In the genomic region with DNA sequence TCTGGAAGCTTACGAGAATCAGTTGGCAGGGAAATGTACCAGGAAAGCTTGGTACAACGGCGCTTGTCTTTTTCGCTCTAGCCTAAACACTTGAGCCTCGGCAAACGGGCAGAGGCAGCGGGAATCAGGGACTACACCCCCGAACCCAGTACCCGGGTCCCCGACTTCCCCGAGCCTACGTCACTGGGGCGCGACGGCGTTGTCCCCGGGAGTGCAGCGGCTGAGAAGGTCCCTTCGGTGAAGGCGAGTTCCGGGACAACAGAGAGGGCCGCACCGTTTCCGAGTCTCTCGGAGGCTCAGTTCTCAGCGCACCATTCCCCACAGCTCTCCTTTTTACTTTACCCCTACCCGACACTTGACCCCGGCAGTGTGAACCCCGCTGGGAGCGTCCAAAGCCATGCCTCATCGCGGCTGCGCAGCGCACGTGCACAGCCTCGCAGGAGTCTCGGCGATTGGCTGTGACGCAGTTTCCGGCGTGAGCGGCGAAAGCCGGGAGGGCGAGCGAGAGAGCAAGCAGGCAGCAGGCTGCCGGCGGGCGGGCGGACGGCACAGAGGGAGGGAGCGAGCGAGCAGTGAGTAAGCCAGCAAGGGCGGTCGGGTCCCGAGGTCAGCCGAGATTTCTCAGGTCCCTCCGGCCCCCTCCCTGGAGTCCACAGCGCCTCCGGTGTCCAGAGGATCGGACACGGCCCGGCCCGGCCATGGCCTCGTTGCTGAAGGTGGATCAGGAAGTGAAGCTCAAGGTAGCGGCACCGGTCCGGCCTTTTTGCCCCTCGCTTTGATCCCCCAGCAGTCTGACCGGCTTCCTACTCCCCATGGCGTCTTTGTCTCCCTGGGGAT, we compare ENCODE assay signal across 1 cellular context.
A peak's percentile ranks its signal among the peaks of the same experiment; 100 is the strongest.
TF ChIP-seq lines count a peak whose summit lies in the region.

A gene with protein sequence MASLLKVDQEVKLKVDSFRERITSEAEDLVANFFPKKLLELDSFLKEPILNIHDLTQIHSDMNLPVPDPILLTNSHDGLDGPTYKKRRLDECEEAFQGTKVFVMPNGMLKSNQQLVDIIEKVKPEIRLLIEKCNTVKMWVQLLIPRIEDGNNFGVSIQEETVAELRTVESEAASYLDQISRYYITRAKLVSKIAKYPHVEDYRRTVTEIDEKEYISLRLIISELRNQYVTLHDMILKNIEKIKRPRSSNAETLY (plus strand): TSS at position 464 of the 837 bp plus-strand sequence. CDS start 235 bp downstream, at position 699.

TF ChIP-seq in K562, 482 proteins besides CTCF, POLR2A, EP300 and RAD21 (continued from another document and continues in another):
- TF ChIP-seq, protein P1, sequence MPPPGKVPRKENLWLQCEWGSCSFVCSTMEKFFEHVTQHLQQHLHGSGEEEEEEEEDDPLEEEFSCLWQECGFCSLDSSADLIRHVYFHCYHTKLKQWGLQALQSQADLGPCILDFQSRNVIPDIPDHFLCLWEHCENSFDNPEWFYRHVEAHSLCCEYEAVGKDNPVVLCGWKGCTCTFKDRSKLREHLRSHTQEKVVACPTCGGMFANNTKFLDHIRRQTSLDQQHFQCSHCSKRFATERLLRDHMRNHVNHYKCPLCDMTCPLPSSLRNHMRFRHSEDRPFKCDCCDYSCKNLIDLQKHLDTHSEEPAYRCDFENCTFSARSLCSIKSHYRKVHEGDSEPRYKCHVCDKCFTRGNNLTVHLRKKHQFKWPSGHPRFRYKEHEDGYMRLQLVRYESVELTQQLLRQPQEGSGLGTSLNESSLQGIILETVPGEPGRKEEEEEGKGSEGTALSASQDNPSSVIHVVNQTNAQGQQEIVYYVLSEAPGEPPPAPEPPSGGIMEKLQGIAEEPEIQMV (tag; conservative IDR thresholded peaks at IDR 0.05; ENCODE audit: low read depth) = no peak
- TF ChIP-seq HDAC2 (IDR thresholded peaks at IDR 0.05) = peak; percentile 100
- TF ChIP-seq EZH2 (IDR thresholded peaks at IDR 0.05; ENCODE audit: borderline replicate concordance, low read depth, low read length) = no peak
- TF ChIP-seq PML (IDR thresholded peaks at IDR 0.05; ENCODE audit: low read length) = peak; percentile 52; the same call in 1 of the 2 replicates
- TF ChIP-seq, protein P2, sequence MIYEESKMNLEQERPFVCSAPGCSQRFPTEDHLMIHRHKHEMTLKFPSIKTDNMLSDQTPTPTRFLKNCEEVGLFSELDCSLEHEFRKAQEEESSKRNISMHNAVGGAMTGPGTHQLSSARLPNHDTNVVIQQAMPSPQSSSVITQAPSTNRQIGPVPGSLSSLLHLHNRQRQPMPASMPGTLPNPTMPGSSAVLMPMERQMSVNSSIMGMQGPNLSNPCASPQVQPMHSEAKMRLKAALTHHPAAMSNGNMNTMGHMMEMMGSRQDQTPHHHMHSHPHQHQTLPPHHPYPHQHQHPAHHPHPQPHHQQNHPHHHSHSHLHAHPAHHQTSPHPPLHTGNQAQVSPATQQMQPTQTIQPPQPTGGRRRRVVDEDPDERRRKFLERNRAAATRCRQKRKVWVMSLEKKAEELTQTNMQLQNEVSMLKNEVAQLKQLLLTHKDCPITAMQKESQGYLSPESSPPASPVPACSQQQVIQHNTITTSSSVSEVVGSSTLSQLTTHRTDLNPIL (CRISPR knock-in tag; IDR thresholded peaks at IDR 0.05) = 0 out of 2 replicates have a peak, but pooled peaks have one; percentile 14
- no peak for TF ChIP-seq KAT7 (CRISPR knock-in tag; IDR thresholded peaks at IDR 0.05; ENCODE audit: borderline replicate concordance)
- no peak for TF ChIP-seq TFAM (CRISPR knock-in tag; conservative IDR thresholded peaks at IDR 0.05)
- TF ChIP-seq, protein P3, sequence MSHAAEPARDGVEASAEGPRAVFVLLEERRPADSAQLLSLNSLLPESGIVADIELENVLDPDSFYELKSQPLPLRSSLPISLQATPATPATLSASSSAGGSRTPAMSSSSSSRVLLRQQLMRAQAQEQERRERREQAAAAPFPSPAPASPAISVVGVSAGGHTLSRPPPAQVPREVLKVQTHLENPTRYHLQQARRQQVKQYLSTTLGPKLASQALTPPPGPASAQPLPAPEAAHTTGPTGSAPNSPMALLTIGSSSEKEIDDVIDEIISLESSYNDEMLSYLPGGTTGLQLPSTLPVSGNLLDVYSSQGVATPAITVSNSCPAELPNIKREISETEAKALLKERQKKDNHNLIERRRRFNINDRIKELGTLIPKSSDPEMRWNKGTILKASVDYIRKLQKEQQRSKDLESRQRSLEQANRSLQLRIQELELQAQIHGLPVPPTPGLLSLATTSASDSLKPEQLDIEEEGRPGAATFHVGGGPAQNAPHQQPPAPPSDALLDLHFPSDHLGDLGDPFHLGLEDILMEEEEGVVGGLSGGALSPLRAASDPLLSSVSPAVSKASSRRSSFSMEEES (CRISPR knock-in tag; IDR thresholded peaks at IDR 0.05) = no peak
- TF ChIP-seq, protein P4, sequence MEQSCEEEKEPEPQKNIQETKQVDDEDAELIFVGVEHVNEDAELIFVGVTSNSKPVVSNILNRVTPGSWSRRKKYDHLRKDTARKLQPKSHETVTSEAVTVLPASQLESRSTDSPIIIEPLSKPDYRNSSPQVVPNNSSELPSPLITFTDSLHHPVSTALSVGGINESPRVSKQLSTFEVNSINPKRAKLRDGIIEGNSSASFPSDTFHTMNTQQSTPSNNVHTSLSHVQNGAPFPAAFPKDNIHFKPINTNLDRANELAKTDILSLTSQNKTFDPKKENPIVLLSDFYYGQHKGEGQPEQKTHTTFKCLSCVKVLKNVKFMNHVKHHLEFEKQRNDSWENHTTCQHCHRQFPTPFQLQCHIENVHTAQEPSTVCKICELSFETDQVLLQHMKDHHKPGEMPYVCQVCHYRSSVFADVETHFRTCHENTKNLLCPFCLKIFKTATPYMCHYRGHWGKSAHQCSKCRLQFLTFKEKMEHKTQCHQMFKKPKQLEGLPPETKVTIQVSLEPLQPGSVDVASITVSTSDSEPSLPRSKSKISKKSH (CRISPR knock-in tag; IDR thresholded peaks at IDR 0.05) = no peak
- no peak for TF ChIP-seq PRMT5 (CRISPR knock-in tag; IDR thresholded peaks at IDR 0.05)
- no peak for TF ChIP-seq ZNF282 (CRISPR knock-in tag; IDR thresholded peaks at IDR 0.05)
- TF ChIP-seq ZKSCAN8 (CRISPR knock-in tag; IDR thresholded peaks at IDR 0.05) = no peak
- no peak for TF ChIP-seq ZNF146 (CRISPR knock-in tag; IDR thresholded peaks at IDR 0.05; ENCODE audit: unreplicated experiment)
- peak; percentile 86 for TF ChIP-seq ZFX (CRISPR knock-in tag; IDR thresholded peaks at IDR 0.05)
- TF ChIP-seq, protein P5, sequence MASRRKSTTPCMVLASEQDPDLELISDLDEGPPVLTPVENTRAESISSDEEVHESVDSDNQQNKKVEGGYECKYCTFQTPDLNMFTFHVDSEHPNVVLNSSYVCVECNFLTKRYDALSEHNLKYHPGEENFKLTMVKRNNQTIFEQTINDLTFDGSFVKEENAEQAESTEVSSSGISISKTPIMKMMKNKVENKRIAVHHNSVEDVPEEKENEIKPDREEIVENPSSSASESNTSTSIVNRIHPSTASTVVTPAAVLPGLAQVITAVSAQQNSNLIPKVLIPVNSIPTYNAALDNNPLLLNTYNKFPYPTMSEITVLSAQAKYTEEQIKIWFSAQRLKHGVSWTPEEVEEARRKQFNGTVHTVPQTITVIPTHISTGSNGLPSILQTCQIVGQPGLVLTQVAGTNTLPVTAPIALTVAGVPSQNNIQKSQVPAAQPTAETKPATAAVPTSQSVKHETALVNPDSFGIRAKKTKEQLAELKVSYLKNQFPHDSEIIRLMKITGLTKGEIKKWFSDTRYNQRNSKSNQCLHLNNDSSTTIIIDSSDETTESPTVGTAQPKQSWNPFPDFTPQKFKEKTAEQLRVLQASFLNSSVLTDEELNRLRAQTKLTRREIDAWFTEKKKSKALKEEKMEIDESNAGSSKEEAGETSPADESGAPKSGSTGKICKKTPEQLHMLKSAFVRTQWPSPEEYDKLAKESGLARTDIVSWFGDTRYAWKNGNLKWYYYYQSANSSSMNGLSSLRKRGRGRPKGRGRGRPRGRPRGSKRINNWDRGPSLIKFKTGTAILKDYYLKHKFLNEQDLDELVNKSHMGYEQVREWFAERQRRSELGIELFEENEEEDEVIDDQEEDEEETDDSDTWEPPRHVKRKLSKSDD (conservative IDR thresholded peaks at IDR 0.05; ENCODE audit: low read length) = no peak
- TF ChIP-seq GABPA (tag; conservative IDR thresholded peaks at IDR 0.05; ENCODE audit: low read depth) = peak; percentile 97
- TF ChIP-seq TEAD1 (CRISPR knock-in tag; IDR thresholded peaks at IDR 0.05) = peak in 1 of 2 experiments; percentile 50; a peak in 1 of 4 replicates
- 0 out of 4 replicates have a peak, but pooled peaks of 1 of the 2 experiments have one; percentile 62 for TF ChIP-seq MCM7 (IDR thresholded peaks at IDR 0.05)
- TF ChIP-seq, protein P6, sequence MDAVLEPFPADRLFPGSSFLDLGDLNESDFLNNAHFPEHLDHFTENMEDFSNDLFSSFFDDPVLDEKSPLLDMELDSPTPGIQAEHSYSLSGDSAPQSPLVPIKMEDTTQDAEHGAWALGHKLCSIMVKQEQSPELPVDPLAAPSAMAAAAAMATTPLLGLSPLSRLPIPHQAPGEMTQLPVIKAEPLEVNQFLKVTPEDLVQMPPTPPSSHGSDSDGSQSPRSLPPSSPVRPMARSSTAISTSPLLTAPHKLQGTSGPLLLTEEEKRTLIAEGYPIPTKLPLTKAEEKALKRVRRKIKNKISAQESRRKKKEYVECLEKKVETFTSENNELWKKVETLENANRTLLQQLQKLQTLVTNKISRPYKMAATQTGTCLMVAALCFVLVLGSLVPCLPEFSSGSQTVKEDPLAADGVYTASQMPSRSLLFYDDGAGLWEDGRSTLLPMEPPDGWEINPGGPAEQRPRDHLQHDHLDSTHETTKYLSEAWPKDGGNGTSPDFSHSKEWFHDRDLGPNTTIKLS (IDR thresholded peaks at IDR 0.05; ENCODE audit: borderline replicate concordance, low read depth) = peak; percentile 73; the same call in 1 of the 2 replicates
- TF ChIP-seq XRCC4 (IDR thresholded peaks at IDR 0.05; ENCODE audit: extremely low read depth, insufficient read depth, insufficient read length) = no peak
- TF ChIP-seq ZC3H8 (IDR thresholded peaks at IDR 0.05) = no peak
- no peak for TF ChIP-seq CREBBP (IDR thresholded peaks at IDR 0.05; ENCODE audit: low read depth, low read length)
- TF ChIP-seq DMBX1 (CRISPR knock-in tag; IDR thresholded peaks at IDR 0.05; ENCODE audit: borderline replicate concordance) = no peak
- 0 out of 2 replicates have a peak, but pooled peaks have one; percentile 7 for TF ChIP-seq PHF21A (IDR thresholded peaks at IDR 0.05; ENCODE audit: borderline replicate concordance, low read depth)
- TF ChIP-seq ZNF764 (CRISPR knock-in tag; IDR thresholded peaks at IDR 0.05; ENCODE audit: low read depth) = no peak
- no peak for TF ChIP-seq CBX5 (IDR thresholded peaks at IDR 0.05; ENCODE audit: borderline replicate concordance, low read depth)
- TF ChIP-seq SMARCA5 (IDR thresholded peaks at IDR 0.05) = no peak
- no peak for TF ChIP-seq FOXM1 (IDR thresholded peaks at IDR 0.05; ENCODE audit: low read depth)
- peak; percentile 73; the same call in 1 of the 2 replicates for TF ChIP-seq FOXM1 (CRISPR knock-in tag; IDR thresholded peaks at IDR 0.05; ENCODE audit: low read depth)
- TF ChIP-seq PCBP2 (IDR thresholded peaks at IDR 0.05; ENCODE audit: low read depth, low read length, poor library complexity, severe bottlenecking) = no peak
- TF ChIP-seq, protein P7, sequence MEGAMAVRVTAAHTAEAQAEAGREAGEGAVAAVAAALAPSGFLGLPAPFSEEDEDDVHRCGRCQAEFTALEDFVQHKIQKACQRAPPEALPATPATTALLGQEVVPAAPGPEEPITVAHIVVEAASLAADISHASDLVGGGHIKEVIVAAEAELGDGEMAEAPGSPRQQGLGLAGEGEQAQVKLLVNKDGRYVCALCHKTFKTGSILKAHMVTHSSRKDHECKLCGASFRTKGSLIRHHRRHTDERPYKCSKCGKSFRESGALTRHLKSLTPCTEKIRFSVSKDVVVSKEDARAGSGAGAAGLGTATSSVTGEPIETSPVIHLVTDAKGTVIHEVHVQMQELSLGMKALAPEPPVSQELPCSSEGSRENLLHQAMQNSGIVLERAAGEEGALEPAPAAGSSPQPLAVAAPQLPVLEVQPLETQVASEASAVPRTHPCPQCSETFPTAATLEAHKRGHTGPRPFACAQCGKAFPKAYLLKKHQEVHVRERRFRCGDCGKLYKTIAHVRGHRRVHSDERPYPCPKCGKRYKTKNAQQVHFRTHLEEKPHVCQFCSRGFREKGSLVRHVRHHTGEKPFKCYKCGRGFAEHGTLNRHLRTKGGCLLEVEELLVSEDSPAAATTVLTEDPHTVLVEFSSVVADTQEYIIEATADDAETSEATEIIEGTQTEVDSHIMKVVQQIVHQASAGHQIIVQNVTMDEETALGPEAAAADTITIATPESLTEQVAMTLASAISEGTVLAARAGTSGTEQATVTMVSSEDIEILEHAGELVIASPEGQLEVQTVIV (CRISPR knock-in tag; IDR thresholded peaks at IDR 0.05; ENCODE audit: borderline replicate concordance) = no peak
- no peak for TF ChIP-seq SMAD1 (IDR thresholded peaks at IDR 0.05; ENCODE audit: low read depth, low read length, partially characterized antibody)
- no peak for TF ChIP-seq GATA2 (CRISPR knock-in tag; IDR thresholded peaks at IDR 0.05)
- peak; percentile 97 for TF ChIP-seq MXI1 (IDR thresholded peaks at IDR 0.05; ENCODE audit: low read depth, low read length)
- no peak for TF ChIP-seq NFXL1 (CRISPR knock-in tag; IDR thresholded peaks at IDR 0.05)
- TF ChIP-seq ILF3 (IDR thresholded peaks at IDR 0.05; ENCODE audit: borderline replicate concordance) = no peak
- TF ChIP-seq, protein P8, sequence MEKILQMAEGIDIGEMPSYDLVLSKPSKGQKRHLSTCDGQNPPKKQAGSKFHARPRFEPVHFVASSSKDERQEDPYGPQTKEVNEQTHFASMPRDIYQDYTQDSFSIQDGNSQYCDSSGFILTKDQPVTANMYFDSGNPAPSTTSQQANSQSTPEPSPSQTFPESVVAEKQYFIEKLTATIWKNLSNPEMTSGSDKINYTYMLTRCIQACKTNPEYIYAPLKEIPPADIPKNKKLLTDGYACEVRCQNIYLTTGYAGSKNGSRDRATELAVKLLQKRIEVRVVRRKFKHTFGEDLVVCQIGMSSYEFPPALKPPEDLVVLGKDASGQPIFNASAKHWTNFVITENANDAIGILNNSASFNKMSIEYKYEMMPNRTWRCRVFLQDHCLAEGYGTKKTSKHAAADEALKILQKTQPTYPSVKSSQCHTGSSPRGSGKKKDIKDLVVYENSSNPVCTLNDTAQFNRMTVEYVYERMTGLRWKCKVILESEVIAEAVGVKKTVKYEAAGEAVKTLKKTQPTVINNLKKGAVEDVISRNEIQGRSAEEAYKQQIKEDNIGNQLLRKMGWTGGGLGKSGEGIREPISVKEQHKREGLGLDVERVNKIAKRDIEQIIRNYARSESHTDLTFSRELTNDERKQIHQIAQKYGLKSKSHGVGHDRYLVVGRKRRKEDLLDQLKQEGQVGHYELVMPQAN (IDR thresholded peaks at IDR 0.05; ENCODE audit: borderline replicate concordance) = peak; percentile 100
- TF ChIP-seq, protein P9, sequence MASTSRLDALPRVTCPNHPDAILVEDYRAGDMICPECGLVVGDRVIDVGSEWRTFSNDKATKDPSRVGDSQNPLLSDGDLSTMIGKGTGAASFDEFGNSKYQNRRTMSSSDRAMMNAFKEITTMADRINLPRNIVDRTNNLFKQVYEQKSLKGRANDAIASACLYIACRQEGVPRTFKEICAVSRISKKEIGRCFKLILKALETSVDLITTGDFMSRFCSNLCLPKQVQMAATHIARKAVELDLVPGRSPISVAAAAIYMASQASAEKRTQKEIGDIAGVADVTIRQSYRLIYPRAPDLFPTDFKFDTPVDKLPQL (IDR thresholded peaks at IDR 0.05; ENCODE audit: extremely low read depth, insufficient read length) = no peak
- TF ChIP-seq, protein P10, sequence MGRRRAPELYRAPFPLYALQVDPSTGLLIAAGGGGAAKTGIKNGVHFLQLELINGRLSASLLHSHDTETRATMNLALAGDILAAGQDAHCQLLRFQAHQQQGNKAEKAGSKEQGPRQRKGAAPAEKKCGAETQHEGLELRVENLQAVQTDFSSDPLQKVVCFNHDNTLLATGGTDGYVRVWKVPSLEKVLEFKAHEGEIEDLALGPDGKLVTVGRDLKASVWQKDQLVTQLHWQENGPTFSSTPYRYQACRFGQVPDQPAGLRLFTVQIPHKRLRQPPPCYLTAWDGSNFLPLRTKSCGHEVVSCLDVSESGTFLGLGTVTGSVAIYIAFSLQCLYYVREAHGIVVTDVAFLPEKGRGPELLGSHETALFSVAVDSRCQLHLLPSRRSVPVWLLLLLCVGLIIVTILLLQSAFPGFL (CRISPR knock-in tag; IDR thresholded peaks at IDR 0.05) = 0 out of 2 replicates have a peak, but pooled peaks have one; percentile 67
